18 cellular contexts compared by ENCODE assay signal in genomic region chr6:26613201-26613600, GRCh38. TPM values are rescaled to one million over a fixed set of nuclear protein-coding genes. Genes with fewer than 3 reads are reported as not detected.
DNase-seq lines count a peak whose midpoint lies in the region; ATAC-seq and TF ChIP-seq lines count a peak whose summit lies in the region.
"Had no signal": no experiment of that assay in that cellular context is flagged by ENCODE, and none has a peak within 500 bp of the region (broad histone marks: within the 10 kb centered on the region; RNA-seq: fewer than 3 reads in every experiment).

No MANE protein-coding gene starts in this region.

- no peak overlapping the region for H3K56ac ChIP-seq in mesendoderm (ENCODE audit: low read length)

- no peak for TF ChIP-seq RAD21 in SK-N-SH (IDR thresholded peaks at IDR 0.05; ENCODE audit: low read length)

- H3K36me3 Mint-ChIP-seq in activated T-cell treated with anti-CD3 and anti-CD28 coated beads, Interleukin-2, amount 50 U/mL, for 24 hours (ENCODE audit: low read depth): no peaks in the 10 kb centered on the region
- no peaks in the 10 kb centered on the region for H3K36me3 Mint-ChIP-seq in brain
- H3K36me3 Mint-ChIP-seq in stimulated activated naive B cell treated with anti-CD40 and anti-IgM and Interleukin-4, amounts not matched to agents 10 μg/mL and 1 μg/mL and 100 μg/mL, for 72 hours: peaks cover 8 to 16% of the 10 kb centered on the region in 2 donors
- H3K36me3 Mint-ChIP-seq: activated CD8-positive, alpha-beta memory T cell treated with anti-CD3 and anti-CD28 coated beads, Interleukin-2, amount 10 ng/mL, durations not matched to agents 7 days and 5 days had no signal

- H3F3A ChIP-seq in SK-N-SH (replicated peaks; ENCODE audit: insufficient read depth): no peaks in the 10 kb centered on the region

- H4K8ac ChIP-seq in mesendoderm (ENCODE audit: low read depth, low read length): no peak overlapping the region

- peak overlapping the region; percentile 82 for H3K4me2 ChIP-seq in mesendoderm (ENCODE audit: low read length)
- H3K4me2 ChIP-seq in SK-N-SH: no peak overlapping the region
- H3K4me2 ChIP-seq: KMS-11 had no signal

- no peak overlapping the region for H3K18ac ChIP-seq in mesendoderm (ENCODE audit: low read length)

- H4K5ac ChIP-seq in mesendoderm (ENCODE audit: low read length): no peak overlapping the region

- H3K27ac ChIP-seq in mesendoderm (ENCODE audit: low read depth, low read length): no peak overlapping the region
- no peak overlapping the region for H3K27ac ChIP-seq in SK-N-SH (ENCODE audit: low read depth in 2 of 2, low read length in 1 of 2)
- H3K27ac ChIP-seq: body of pancreas, esophagus squamous epithelium, HL-60, KMS-11 had no signal

- H3K4me3 Mint-ChIP-seq in activated T-cell treated with anti-CD3 and anti-CD28 coated beads, Interleukin-2, amount 50 U/mL, for 24 hours: peak overlapping the region; percentile 75
- peak overlapping the region; percentile 36 to 89 (median 86) for H3K4me3 Mint-ChIP-seq in brain
- H3K4me3 Mint-ChIP-seq in stimulated activated naive B cell treated with anti-CD40 and anti-IgM and Interleukin-4, amounts not matched to agents 10 μg/mL and 1 μg/mL and 100 μg/mL, for 72 hours: peak overlapping the region; percentile 15 to 83

- H3K23ac ChIP-seq in mesendoderm (ENCODE audit: low read length): no peak overlapping the region

- H3K79me1 ChIP-seq in mesendoderm (ENCODE audit: low read length): no peaks in the 10 kb centered on the region

- H3K4me1 ChIP-seq in mesendoderm (ENCODE audit: control insufficient read depth, low read depth, low read length) (peaks cover 2% of the 10 kb centered on the region), SK-N-SH (ENCODE audit: control insufficient read depth in 1 of 2, insufficient read depth in 2 of 2, low read depth in 1 of 2, low read length in 1 of 2) (no peaks in the 10 kb centered on the region)

- H3K9ac ChIP-seq in mesendoderm (ENCODE audit: low read length): no peak overlapping the region
- H3K9ac ChIP-seq in SK-N-SH: no peak overlapping the region
- H3K9ac ChIP-seq: KMS-11 had no signal

- TF ChIP-seq CTCF in brain (conservative IDR thresholded peaks at IDR 0.05): no peak
- TF ChIP-seq CTCF in SK-N-SH (IDR thresholded peaks at IDR 0.05): no peak

- H2AK5ac ChIP-seq in mesendoderm (ENCODE audit: low read length): no peak overlapping the region

- peaks cover 20% of the 10 kb centered on the region for H3K4me1 Mint-ChIP-seq in activated T-cell treated with anti-CD3 and anti-CD28 coated beads, Interleukin-2, amount 50 U/mL, for 24 hours (ENCODE audit: low read depth)
- peaks cover 21% of the 10 kb centered on the region for H3K4me1 Mint-ChIP-seq in brain
- peaks cover 14 to 33% of the 10 kb centered on the region in 2 donors for H3K4me1 Mint-ChIP-seq in stimulated activated naive B cell treated with anti-CD40 and anti-IgM and Interleukin-4, amounts not matched to agents 10 μg/mL and 1 μg/mL and 100 μg/mL, for 72 hours

- no peak overlapping the region for H3K4me3 ChIP-seq in mesendoderm (ENCODE audit: low read length)
- no peak overlapping the region for H3K4me3 ChIP-seq in SK-N-SH (ENCODE audit: low read depth in 2 of 2, low read length in 1 of 2)
- H3K4me3 ChIP-seq: body of pancreas, mucosa of descending colon had no signal

- H3K27me3 Mint-ChIP-seq in activated T-cell treated with anti-CD3 and anti-CD28 coated beads, Interleukin-2, amount 50 U/mL, for 24 hours: peaks cover 43% of the 10 kb centered on the region
- H3K27me3 Mint-ChIP-seq in brain: peaks cover 74% of the 10 kb centered on the region
- peaks cover 36 to 44% of the 10 kb centered on the region in 2 donors for H3K27me3 Mint-ChIP-seq in stimulated activated naive B cell treated with anti-CD40 and anti-IgM and Interleukin-4, amounts not matched to agents 10 μg/mL and 1 μg/mL and 100 μg/mL, for 72 hours

- H3K27me3 ChIP-seq in mesendoderm (ENCODE audit: insufficient read depth, low read length, poor library complexity): peaks cover 26% of the 10 kb centered on the region
- peaks cover 9% of the 10 kb centered on the region; the same call in 1 of the 2 replicates for H3K27me3 ChIP-seq in SK-N-SH (ENCODE audit: insufficient read depth)

- no peak overlapping the region for H2BK15ac ChIP-seq in mesendoderm (replicated peaks; ENCODE audit: low read depth)

- POLR2A ChIA-PET in SK-N-SH (lab: Yijun Ruan, JAX): no interaction called here

- no peak overlapping the region for H3K27ac Mint-ChIP-seq in activated T-cell treated with anti-CD3 and anti-CD28 coated beads, Interleukin-2, amount 50 U/mL, for 24 hours
- H3K27ac Mint-ChIP-seq in brain: no peak overlapping the region
- H3K27ac Mint-ChIP-seq in stimulated activated naive B cell treated with anti-CD40 and anti-IgM and Interleukin-4, amounts not matched to agents 10 μg/mL and 1 μg/mL and 100 μg/mL, for 72 hours: peak overlapping the region; percentile 37
- H3K27ac Mint-ChIP-seq: activated CD8-positive, alpha-beta memory T cell treated with anti-CD3 and anti-CD28 coated beads, Interleukin-2, amount 10 ng/mL, durations not matched to agents 7 days and 5 days; stimulated activated naive CD8-positive, alpha-beta T cell treated with anti-CD3 and anti-CD28 coated beads, Interleukin-15, Interleukin-2, amounts not matched to agents 100 ng/mL and 50 ng/mL, for 24 hours had no signal

- CTCF ChIA-PET in SK-N-SH (lab: Yijun Ruan, JAX): interaction anchor here (0.7 to 1.3 kb wide), 3 partner anchors 23 to 514 kb away, joined by 3 read pairs; no protein-coding TSS in a partner anchor

- no peaks in the 10 kb centered on the region for H4K20me1 ChIP-seq in SK-N-SH (ENCODE audit: insufficient read depth)

- ATAC-seq in stimulated activated naive B cell treated with anti-CD40 and anti-IgM and Interleukin-4, amounts not matched to agents 10 μg/mL and 1 μg/mL and 100 μg/mL, for 72 hours (replicated peaks): no peak
- ATAC-seq in HG03097 (IDR thresholded peaks at IDR 0.05; ENCODE audit: low FRiP score, unreplicated experiment): no peak
- ATAC-seq: activated CD8-positive, alpha-beta memory T cell treated with anti-CD3 and anti-CD28 coated beads, Interleukin-2, amount 10 ng/mL, durations not matched to agents 7 days and 5 days; PC-3 had no signal

- TF ChIP-seq EP300 in SK-N-SH (IDR thresholded peaks at IDR 0.05; ENCODE audit: borderline replicate concordance in 1 of 2, low read depth in 1 of 2, low read length in 1 of 2): no peak

- no peak for DNase-seq in activated T-cell treated with anti-CD3 and anti-CD28 coated beads, Interleukin-2, amount 50 U/mL, for 24 hours
- DNase-seq in activated T-cell treated with anti-CD3 and anti-CD28 coated beads, Interleukin-2, amount 50 U/mL, for 48 hours: no peak
- DNase-seq in mesendoderm: peak; percentile 5
- no peak for DNase-seq in stimulated activated naive B cell treated with anti-CD40 and anti-IgM and Interleukin-4, amounts not matched to agents 10 μg/mL and 1 μg/mL and 100 μg/mL, for 72 hours
- no peak for DNase-seq in SK-N-SH
- DNase-seq in G401 (ENCODE audit: low spot score): no peak
- DNase-seq: activated CD8-positive, alpha-beta memory T cell treated with anti-CD3 and anti-CD28 coated beads, Interleukin-2, amount 10 ng/mL, durations not matched to agents 7 days and 5 days; EL; esophagus squamous epithelium; NCI-H1105; PC-3 had no signal

- no CpG with 5 or more reads among the region's 19 CpGs for WGBS in mesendoderm (ENCODE audit: extremely low coverage, insufficient coverage, low lambda C conversion rate)
- 84% methylated on average over 9 of the region's 19 CpGs for WGBS in SK-N-SH (ENCODE audit: low lambda C conversion rate)

- no peaks in the 10 kb centered on the region for H3K9me3 Mint-ChIP-seq in activated T-cell treated with anti-CD3 and anti-CD28 coated beads, Interleukin-2, amount 50 U/mL, for 24 hours
- H3K9me3 Mint-ChIP-seq in brain: peaks cover 2 to 22% (median 8%) of the 10 kb centered on the region in 5 experiments
- H3K9me3 Mint-ChIP-seq in stimulated activated naive B cell treated with anti-CD40 and anti-IgM and Interleukin-4, amounts not matched to agents 10 μg/mL and 1 μg/mL and 100 μg/mL, for 72 hours: peaks cover 0 to 4% of the 10 kb centered on the region in 2 donors
- H3K9me3 Mint-ChIP-seq: stimulated activated naive CD8-positive, alpha-beta T cell treated with anti-CD3 and anti-CD28 coated beads, Interleukin-15, Interleukin-2, amounts not matched to agents 100 ng/mL and 50 ng/mL, for 24 hours had no signal

- no peak overlapping the region for H2BK120ac ChIP-seq in mesendoderm (ENCODE audit: low read depth, low read length)

- in situ Hi-C loops in G401 (cut with HindIII; ENCODE audit: low sequenced_read_pairs): no loop called here

- H3K79me2 ChIP-seq in mesendoderm (ENCODE audit: control insufficient read depth, insufficient read depth, low read length) (no peaks in the 10 kb centered on the region), SK-N-SH (ENCODE audit: insufficient read depth) (no peaks in the 10 kb centered on the region)

- H3K9me2 ChIP-seq in SK-N-SH: no peaks in the 10 kb centered on the region

- no peak overlapping the region for H2AFZ ChIP-seq in SK-N-SH (ENCODE audit: low read depth)

- no peak overlapping the region for H2BK5ac ChIP-seq in mesendoderm (ENCODE audit: low read length)

- H3K4ac ChIP-seq in mesendoderm (ENCODE audit: low read depth, low read length): no peak overlapping the region

- H3K36me3 ChIP-seq in mesendoderm (ENCODE audit: control insufficient read depth, insufficient read depth, low read length): no peaks in the 10 kb centered on the region
- H3K36me3 ChIP-seq in SK-N-SH (replicated peaks in 1 of 2; ENCODE audit: control insufficient read depth in 1 of 2, insufficient read depth in 2 of 2, low read length in 1 of 2): no peaks in the 10 kb centered on the region
- H3K36me3 ChIP-seq: esophagus squamous epithelium had no signal

- no peaks in the 10 kb centered on the region for H3K9me3 ChIP-seq in SK-N-SH
- H3K9me3 ChIP-seq: body of pancreas had no signal

RNA-seq across cellular contexts. Expression of gene ABT1, which starts 16.4 kb away (rescaled TPM):
- polyA plus RNA-seq in brain (ENCODE audit: insufficient read depth, low read depth, low replicate concordance) (16.0 TPM), SK-N-SH (2012; rRNA removed) (15.4 and 18.4 TPM in 2 replicates)
- 24.5 TPM for polyA plus RNA-seq in mesendoderm (2013, experiment 1 of 2)
- polyA plus RNA-seq in mesendoderm (2013, experiment 2 of 2): 24.8 TPM
- 10.1 and 15.2 TPM in 2 replicates for polyA plus RNA-seq in SK-N-SH (2012; cell fraction: cytosol; rRNA removed)
- 9.9 and 12.9 TPM in 2 replicates for polyA plus RNA-seq in SK-N-SH (2012; cell fraction: nucleus; rRNA removed)
- 43.8 and 44.4 TPM in 2 replicates for total RNA-seq in G401 (2014; rRNA removed; shearing (Covaris generic))

RNA-seq across cellular contexts. Expression of gene ZNF322, which starts 46.3 kb away (rescaled TPM):
- polyA plus RNA-seq in brain (ENCODE audit: insufficient read depth, low read depth, low replicate concordance) (8.6 TPM), SK-N-SH (2012; rRNA removed) (4.0 and 6.9 TPM in 2 replicates)
- 7.4 TPM for polyA plus RNA-seq in mesendoderm (2013, experiment 1 of 2)
- 7.7 TPM for polyA plus RNA-seq in mesendoderm (2013, experiment 2 of 2)
- polyA plus RNA-seq in SK-N-SH (2012; cell fraction: cytosol; rRNA removed): 5.1 and 5.3 TPM in 2 replicates
- polyA plus RNA-seq in SK-N-SH (2012; cell fraction: nucleus; rRNA removed): 14.7 and 21.7 TPM in 2 replicates
- 22.9 and 26.5 TPM in 2 replicates for total RNA-seq in G401 (2014; rRNA removed; shearing (Covaris generic))
